ENCODE assay signal across 1 cellular context in the genomic region with DNA sequence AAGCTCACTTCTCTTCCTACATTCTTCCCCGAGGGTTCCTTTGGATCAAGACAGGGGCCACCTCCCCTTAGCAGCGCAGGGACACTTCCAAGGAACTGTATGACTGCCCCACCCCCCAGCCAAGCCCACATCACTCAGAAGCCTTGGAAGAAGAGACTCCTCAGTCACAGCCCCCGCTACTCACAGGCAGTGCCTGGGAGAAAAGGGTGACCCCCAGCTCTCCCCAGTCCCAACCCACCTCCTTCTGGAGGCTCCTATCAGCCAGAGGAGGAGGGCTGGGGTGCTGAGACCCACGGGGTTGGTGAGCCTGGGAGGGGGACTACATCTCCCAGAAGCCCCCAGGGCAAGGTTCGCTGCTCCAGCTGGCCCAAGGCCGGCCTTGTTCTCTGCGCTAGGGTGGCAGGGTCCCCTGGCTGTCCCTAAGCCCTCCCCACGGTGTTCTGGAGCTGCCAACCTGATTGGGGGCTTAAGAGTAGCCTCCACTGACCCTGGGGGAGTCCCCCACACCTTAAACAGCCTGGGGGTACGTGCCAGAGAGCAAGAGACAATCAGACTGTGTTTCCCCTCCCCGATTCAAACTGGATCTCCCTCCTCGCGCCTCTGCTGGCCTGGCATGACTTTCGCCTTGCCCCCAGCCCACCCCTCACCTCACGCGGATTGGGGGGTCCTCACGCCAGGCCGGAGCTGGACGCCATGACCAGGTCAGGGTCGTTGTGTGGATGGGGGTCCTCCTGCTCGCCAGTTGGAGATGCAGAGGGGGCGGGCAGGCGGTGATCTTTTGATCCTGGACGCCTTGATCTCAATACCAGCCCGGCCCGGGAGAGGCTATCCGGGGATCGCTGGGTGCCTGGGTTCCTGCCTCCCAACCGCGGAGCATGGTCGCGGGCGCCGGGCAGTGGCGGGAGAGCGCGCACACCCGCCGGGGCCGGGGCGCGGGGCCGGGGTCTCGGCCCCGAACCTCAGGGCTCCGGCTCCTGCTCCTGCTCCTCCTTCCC.
TF ChIP-seq lines count a peak whose summit lies in the region.

No MANE protein-coding gene starts in this region.

TF ChIP-seq in IMR-90, 13 proteins besides CTCF, POLR2A, EP300 and RAD21:
- TF ChIP-seq SMC3 (IDR thresholded peaks at IDR 0.05; ENCODE audit: low read depth, low read length) (no peak), MAFK (IDR thresholded peaks at IDR 0.05; ENCODE audit: low read depth, low read length) (no peak), MAZ (IDR thresholded peaks at IDR 0.05; ENCODE audit: borderline replicate concordance, low read depth, low read length) (peak; percentile 21; the same call in 1 of the 2 replicates)
TF ChIP-seq in IMR-90: peak in this region for 1.
